In genomic region chr11:65539401-65540289, GRCh38 we compare ENCODE assay signal across 6 cellular contexts. TPM values are rescaled to one million over a fixed set of nuclear protein-coding genes. Genes with fewer than 3 reads are reported as not detected.
DNase-seq lines count a peak whose midpoint lies in the region; TF ChIP-seq lines count a peak whose summit lies in the region.

No MANE protein-coding gene starts in this region.

- H3K9ac ChIP-seq in BLaER1 treated with 17β-estradiol and CSF1 and Interleukin-3, amounts not matched to agents 10 nM and 100 nM = peak overlapping the region; percentile 66 to 93 (median 83)
- H3K9ac ChIP-seq in GM23248 = peak overlapping the region; percentile 64

- peak overlapping the region; percentile 91 to 100 (median 97) for H3K4me2 ChIP-seq in BLaER1 treated with 17β-estradiol and CSF1 and Interleukin-3, amounts not matched to agents 10 nM and 100 nM
- H3K4me2 ChIP-seq in GM23248 (ENCODE audit: unreplicated experiment) = peak overlapping the region; percentile 70

- H4K20me1 ChIP-seq in BLaER1 treated with 17β-estradiol and CSF1 and Interleukin-3, amounts not matched to agents 10 nM and 100 nM = peaks cover 0 to 51% (median 28%) of the 10 kb centered on the region in 11 experiments; a peak in 17 of 22 replicates
- H4K20me1 ChIP-seq in GM23248 (ENCODE audit: insufficient read depth) = no peaks in the 10 kb centered on the region

- peaks cover 34% of the 10 kb centered on the region for H3F3A ChIP-seq in GM23248 (ENCODE audit: insufficient read depth)

- no peaks in the 10 kb centered on the region for H3K9me3 ChIP-seq in BLaER1 treated with 17β-estradiol and CSF1 and Interleukin-3, amounts not matched to agents 10 nM and 100 nM (replicated peaks in 1 of 11)
- H3K9me3 ChIP-seq in GM23248 (ENCODE audit: low read depth) (no peaks in the 10 kb centered on the region), iPS DF 6.9 (ENCODE audit: control insufficient read depth, insufficient read depth, low read length) (no peaks in the 10 kb centered on the region), vagina (no peaks in the 10 kb centered on the region)

- peak overlapping the region; percentile 49 to 75 (median 64) for H3K4me3 ChIP-seq in BLaER1 treated with 17β-estradiol and CSF1 and Interleukin-3, amounts not matched to agents 10 nM and 100 nM
- H3K4me3 ChIP-seq in GM23248 = peak overlapping the region; percentile 68
- H3K4me3 ChIP-seq in iPS DF 6.9 (ENCODE audit: low read length) = peak overlapping the region; percentile 35; the same call in 1 of the 2 replicates
- H3K4me3 ChIP-seq in vagina = peak overlapping the region; percentile 55 to 89

- in situ Hi-C loops in GM23248 (cut with MboI) = no loop called here

- H3K4me1 ChIP-seq in BLaER1 treated with 17β-estradiol and CSF1 and Interleukin-3, amounts not matched to agents 10 nM and 100 nM = peaks cover 54 to 77% (median 67%) of the 10 kb centered on the region in 10 experiments
- H3K4me1 ChIP-seq in GM23248 (ENCODE audit: insufficient read depth) (no peaks in the 10 kb centered on the region; the same call in 1 of the 2 replicates), iPS DF 6.9 (ENCODE audit: control insufficient read depth, insufficient read depth, low read length) (peaks cover 2% of the 10 kb centered on the region; the same call in 1 of the 2 replicates), vagina (peaks cover 28% of the 10 kb centered on the region)

- H3K27me3 ChIP-seq in BLaER1 treated with 17β-estradiol and CSF1 and Interleukin-3, amounts not matched to agents 10 nM and 100 nM = no peaks in the 10 kb centered on the region
- H3K27me3 ChIP-seq in GM23248 (replicated peaks; ENCODE audit: insufficient read depth) (no peaks in the 10 kb centered on the region), iPS DF 6.9 (ENCODE audit: control insufficient read depth, insufficient read depth, low read length) (no peaks in the 10 kb centered on the region), vagina (no peaks in the 10 kb centered on the region)

- H2AFZ ChIP-seq in GM23248 = peak overlapping the region; percentile 42; the same call in 1 of the 2 replicates

- TF ChIP-seq CTCF in vagina (IDR thresholded peaks at IDR 0.05) = no peak

- peaks cover 26 to 59% (median 48%) of the 10 kb centered on the region in 11 experiments for H3K36me3 ChIP-seq in BLaER1 treated with 17β-estradiol and CSF1 and Interleukin-3, amounts not matched to agents 10 nM and 100 nM
- H3K36me3 ChIP-seq in GM23248 (ENCODE audit: low read depth) = 0 out of 2 replicates have a peak, but pooled peaks cover 3% of the 10 kb centered on the region
- H3K36me3 ChIP-seq in iPS DF 6.9 (ENCODE audit: control insufficient read depth, insufficient read depth, low read length) = peaks cover 5% of the 10 kb centered on the region
- H3K36me3 ChIP-seq in vagina = peaks cover 0 to 12% of the 10 kb centered on the region in 2 donors

- DNase-seq in GM23248 (no peak), RPMI8226 (peak; percentile 95), iPS DF 6.9 (ENCODE audit: low read depth, low spot score) (no peak), vagina (ENCODE audit: extremely low spot score in 2 of 2) (no peak), NCI-H1930 (lab: John Stamatoyannopoulos, UW) (no peak)

- intact Hi-C loops in vagina (cut with DNase I) = no loop called here

- H3K9me2 ChIP-seq in GM23248 (ENCODE audit: insufficient read depth) = no peaks in the 10 kb centered on the region

- no peaks in the 10 kb centered on the region for H3K79me2 ChIP-seq in GM23248 (ENCODE audit: insufficient read depth)

- no peak for TF ChIP-seq POLR2A in vagina (IDR thresholded peaks at IDR 0.05)

- H3K27ac ChIP-seq in BLaER1 treated with 17β-estradiol and CSF1 and Interleukin-3, amounts not matched to agents 10 nM and 100 nM = peak overlapping the region; percentile 58 to 94 (median 73); a peak in 21 of 22 replicates
- H3K27ac ChIP-seq in GM23248 (peak overlapping the region; percentile 77), iPS DF 6.9 (ENCODE audit: low read length) (no peak overlapping the region), vagina (peak overlapping the region; percentile 98)

- WGBS in GM23248 (ENCODE audit: low coverage in 1 of 2, low lambda C conversion rate in 2 of 2, missing lambda C conversion rate in 2 of 2), 2 experiments = 46 to 62% methylated on average over 54 to 80 of the region's 90 CpGs
- no CpG with 5 or more reads among the region's 90 CpGs for WGBS in iPS DF 6.9 (ENCODE audit: insufficient coverage, insufficient read length)

RNA-seq across cellular contexts. Expression of gene SCYL1, which starts 14.8 kb away (rescaled TPM):
- 115 and 133 TPM in 2 replicates for total RNA-seq in GM23248 (2014; rRNA removed; shearing (Covaris generic))
- polyA plus RNA-seq in GM23248 (2016; fragmentation: Nextera tagmentation; extraction: Ambion mirVana) = 90.7 and 98.6 TPM in 2 replicates
- total RNA-seq in vagina = 77.3 TPM

RNA-seq across cellular contexts. Expression of gene LTBP3, which starts 18.5 kb away (rescaled TPM):
- total RNA-seq in GM23248 (2014; rRNA removed; shearing (Covaris generic)) = 98.4 and 112 TPM in 2 replicates
- polyA plus RNA-seq in GM23248 (2016; fragmentation: Nextera tagmentation; extraction: Ambion mirVana) = 36.5 and 39.6 TPM in 2 replicates
- 246 TPM for total RNA-seq in vagina

RNA-seq across cellular contexts. Expression of gene ZNRD2, which starts 30.6 kb away (rescaled TPM):
- 41.9 and 54.5 TPM in 2 replicates for total RNA-seq in GM23248 (2014; rRNA removed; shearing (Covaris generic))
- polyA plus RNA-seq in GM23248 (2016; fragmentation: Nextera tagmentation; extraction: Ambion mirVana) = 69.3 and 74.9 TPM in 2 replicates
- total RNA-seq in vagina = 68.5 TPM

RNA-seq across cellular contexts. Expression of gene FAM89B, which starts 32.7 kb away (rescaled TPM):
- 41.2 and 67.0 TPM in 2 replicates for total RNA-seq in GM23248 (2014; rRNA removed; shearing (Covaris generic))
- polyA plus RNA-seq in GM23248 (2016; fragmentation: Nextera tagmentation; extraction: Ambion mirVana) = 73.1 and 76.3 TPM in 2 replicates
- total RNA-seq in vagina = 62.4 TPM

RNA-seq across cellular contexts. Expression of gene EHBP1L1, which starts 36.2 kb away (rescaled TPM):
- total RNA-seq in GM23248 (2014; rRNA removed; shearing (Covaris generic)) = 85.5 and 88.5 TPM in 2 replicates
- 11.5 and 12.6 TPM in 2 replicates for polyA plus RNA-seq in GM23248 (2016; fragmentation: Nextera tagmentation; extraction: Ambion mirVana)
- total RNA-seq in vagina = 123 TPM
